Comparison of ENCODE assay signal across 9 cellular contexts in the genomic region with DNA sequence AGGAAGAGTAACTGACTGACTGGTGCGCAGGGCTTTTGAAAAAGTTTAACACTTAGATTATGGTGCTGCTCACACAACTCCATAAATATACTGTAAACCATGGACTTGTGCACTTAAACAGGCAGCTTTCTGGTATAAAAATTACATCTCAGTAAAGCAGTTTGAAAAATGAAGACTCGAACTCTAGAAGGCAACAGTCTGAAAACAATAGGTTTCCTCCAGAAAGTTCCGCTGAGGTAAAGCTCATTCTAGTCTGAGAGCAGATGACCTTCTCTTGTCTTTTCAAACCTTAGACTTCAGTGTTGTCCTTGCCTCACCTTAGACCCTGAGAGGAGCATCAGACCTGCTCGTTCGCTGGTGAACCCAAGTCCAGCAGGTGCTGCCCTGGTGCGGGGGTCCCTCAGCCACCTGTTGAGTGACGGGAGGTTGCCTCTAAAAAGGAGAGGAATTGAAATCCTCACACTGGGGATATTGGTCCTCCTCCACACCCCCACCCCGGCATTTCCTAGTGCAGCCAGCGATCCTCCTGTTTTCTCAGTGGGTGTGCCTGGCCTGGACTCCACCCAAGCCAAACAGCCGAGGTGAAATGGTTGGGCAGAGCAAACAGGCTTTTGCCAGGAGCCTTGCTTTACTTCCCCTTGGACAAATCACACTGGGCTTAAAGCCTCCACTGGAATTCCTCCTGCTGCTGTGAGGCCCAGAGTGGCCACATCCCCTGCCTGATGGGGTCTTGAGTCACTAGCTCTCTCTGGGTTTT. TPM values are rescaled to one million over a fixed set of nuclear protein-coding genes. Genes with fewer than 3 reads are reported as not detected.
A peak's percentile ranks its signal among the peaks of the same experiment; 100 is the strongest.
DNase-seq lines count a peak whose midpoint lies in the region; ATAC-seq and TF ChIP-seq lines count a peak whose summit lies in the region.
"Had no signal": no experiment of that assay in that cellular context is flagged by ENCODE, and none has a peak within 500 bp of the region (broad histone marks: within the 10 kb centered on the region; RNA-seq: fewer than 3 reads in every experiment).

No MANE protein-coding gene starts in this region.

- H3K4me1 ChIP-seq in lung (ENCODE audit: control insufficient read depth in 2 of 2, insufficient read depth in 2 of 2, low read length in 2 of 2): peaks cover 2 to 7% of the 10 kb centered on the region in 2 donors

- H3K9me3 ChIP-seq in lung (ENCODE audit: control insufficient read depth in 2 of 2, insufficient read depth in 1 of 2, low read length in 1 of 2): peaks cover 0 to 2% of the 10 kb centered on the region in 2 donors

- no peaks in the 10 kb centered on the region for H3K36me3 Mint-ChIP-seq in activated CD8-positive, alpha-beta T cell treated with anti-CD3 and anti-CD28 coated beads for 36 hours (ENCODE audit: low read depth)
- H3K36me3 Mint-ChIP-seq: CD4-positive, CD25-positive, alpha-beta regulatory T cell had no signal

- H3K27me3 Mint-ChIP-seq in activated CD8-positive, alpha-beta T cell treated with anti-CD3 and anti-CD28 coated beads for 36 hours: peaks cover 18% of the 10 kb centered on the region

- H3K4me1 Mint-ChIP-seq in activated CD8-positive, alpha-beta T cell treated with anti-CD3 and anti-CD28 coated beads for 36 hours (ENCODE audit: low read depth): peaks cover 18% of the 10 kb centered on the region

- ATAC-seq in lung (ENCODE audit: insufficient read depth, low FRiP score): peak; percentile 63
- ATAC-seq in activated CD8-positive, alpha-beta T cell treated with anti-CD3 and anti-CD28 coated beads for 36 hours: no peak

- H3K27ac Mint-ChIP-seq in activated CD8-positive, alpha-beta T cell treated with anti-CD3 and anti-CD28 coated beads for 36 hours: no peak overlapping the region
- H3K27ac Mint-ChIP-seq: CD4-positive, CD25-positive, alpha-beta regulatory T cell had no signal

- WGBS in lung, 2 donors: 60 to 78% methylated on average over 10 of the region's 10 CpGs

- POLR2A ChIA-PET in GM10248 (lab: Yijun Ruan, JAX): interaction anchor here (0.7 kb wide), 1 partner anchor 55 kb away, joined by 4 read pairs; no protein-coding TSS in a partner anchor
- POLR2A ChIA-PET in activated CD8-positive, alpha-beta T cell treated with anti-CD3 and anti-CD28 coated beads for 36 hours (lab: Charles Lee): no interaction called here

- H3K27ac ChIP-seq in lung (ENCODE audit: low read depth in 1 of 2, low read length in 1 of 2): peak overlapping the region; percentile 32 to 62

- CTCF ChIA-PET in GM10248 (lab: Yijun Ruan, JAX): interaction anchor here (2.6 kb wide), 1 partner anchor 14 kb away, joined by 9 read pairs; the partner anchor contains the start of gene PYGB
- CTCF ChIA-PET in activated CD8-positive, alpha-beta T cell treated with anti-CD3 and anti-CD28 coated beads for 36 hours (lab: Charles Lee): interaction anchor here (1.6 kb wide), 1 partner anchor 10 kb away, joined by 5 read pairs; no protein-coding TSS in a partner anchor

- peak; percentile 25 for DNase-seq in AG08395 (ENCODE audit: low spot score)
- peak; percentile 49 for DNase-seq in NCI-H1092 treated with DMSO at 0.1 percent for 48 hours (lab: John Stamatoyannopoulos, UW)
- DNase-seq in cerebellar cortex (ENCODE audit: low spot score): peak; percentile 63
- peak; percentile 84 for DNase-seq in lung (ENCODE audit: low spot score)
- DNase-seq in GM10248 (ENCODE audit: extremely low spot score): no peak
- DNase-seq in NCI-H524 (lab: John Stamatoyannopoulos, UW): no peak
- no peak for DNase-seq in activated CD8-positive, alpha-beta T cell treated with anti-CD3 and anti-CD28 coated beads for 36 hours
- DNase-seq in SKM-1 treated with dmso at 0.1 percent for 144 hours (lab: John Stamatoyannopoulos, UW; ENCODE audit: unreplicated experiment): no peak
- DNase-seq: CD4-positive, CD25-positive, alpha-beta regulatory T cell had no signal

- H3K4me3 Mint-ChIP-seq in activated CD8-positive, alpha-beta T cell treated with anti-CD3 and anti-CD28 coated beads for 36 hours: no peak overlapping the region
- H3K4me3 Mint-ChIP-seq: CD4-positive, CD25-positive, alpha-beta regulatory T cell had no signal

- H3K9me3 Mint-ChIP-seq in activated CD8-positive, alpha-beta T cell treated with anti-CD3 and anti-CD28 coated beads for 36 hours: no peaks in the 10 kb centered on the region
- H3K9me3 Mint-ChIP-seq: CD4-positive, CD25-positive, alpha-beta regulatory T cell had no signal

- no peak overlapping the region for H3K4me3 ChIP-seq in lung

- TF ChIP-seq CTCF in lung (IDR thresholded peaks at IDR 0.05; ENCODE audit: control extremely low read depth, extremely low read depth) (no peak), GM10248 (IDR thresholded peaks at IDR 0.05; ENCODE audit: control extremely low read depth, extremely low read depth, low read depth, missing control alignments) (no peak)
- TF ChIP-seq CTCF in activated CD8-positive, alpha-beta T cell treated with anti-CD3 and anti-CD28 coated beads for 36 hours (IDR thresholded peaks at IDR 0.05): no peak

- intact Hi-C loops in activated CD8-positive, alpha-beta T cell treated with anti-CD3 and anti-CD28 coated beads for 36 hours (cut with micrococcal nuclease): no loop called here

- peaks cover 0 to 1% of the 10 kb centered on the region in 2 donors for H3K36me3 ChIP-seq in lung (ENCODE audit: control insufficient read depth in 2 of 2, insufficient read depth in 2 of 2, low read length in 2 of 2)

- H3K27me3 ChIP-seq in lung (ENCODE audit: control insufficient read depth, insufficient read depth): no peaks in the 10 kb centered on the region

RNA-seq across cellular contexts. Expression of gene PYGB, which starts 14.7 kb away (rescaled TPM):
- total RNA-seq in lung: 10 to 100 TPM; 30.3 to 90.3 TPM
- polyA plus RNA-seq in lung: 10 to 100 TPM; 33.0 to 61.6 TPM
- 10 to 100 TPM; 26.1 to 26.5 TPM for total RNA-seq in activated CD8-positive, alpha-beta T cell treated with anti-CD3 and anti-CD28 coated beads for 36 hours

RNA-seq across cellular contexts. Expression of gene ENTPD6, which starts 37.7 kb away (rescaled TPM):
- total RNA-seq in lung: 10 to 100 TPM; 33.8 to 78.8 TPM
- 10 to 100 TPM; 52.0 to 52.5 TPM for polyA plus RNA-seq in lung
- 10 to 100 TPM; 39.4 to 42.8 TPM for total RNA-seq in activated CD8-positive, alpha-beta T cell treated with anti-CD3 and anti-CD28 coated beads for 36 hours

Comparison
In these comparisons a context has a peak if more than half of its experiments do, and no peak if none do; other contexts are left out.
1. DNase-seq: peak in AG08395 (single experiment), NCI-H1092 treated with DMSO at 0.1 percent for 48 hours (single experiment), cerebellar cortex (single experiment) and lung (single experiment); none in GM10248 (single experiment), NCI-H524 (0 of 2), activated CD8-positive, alpha-beta T cell treated with anti-CD3 and anti-CD28 coated beads for 36 hours (single experiment) and SKM-1 treated with dmso at 0.1 percent for 144 hours (single experiment).